ENCODE assay signal across 1 cellular context in the genomic region with DNA sequence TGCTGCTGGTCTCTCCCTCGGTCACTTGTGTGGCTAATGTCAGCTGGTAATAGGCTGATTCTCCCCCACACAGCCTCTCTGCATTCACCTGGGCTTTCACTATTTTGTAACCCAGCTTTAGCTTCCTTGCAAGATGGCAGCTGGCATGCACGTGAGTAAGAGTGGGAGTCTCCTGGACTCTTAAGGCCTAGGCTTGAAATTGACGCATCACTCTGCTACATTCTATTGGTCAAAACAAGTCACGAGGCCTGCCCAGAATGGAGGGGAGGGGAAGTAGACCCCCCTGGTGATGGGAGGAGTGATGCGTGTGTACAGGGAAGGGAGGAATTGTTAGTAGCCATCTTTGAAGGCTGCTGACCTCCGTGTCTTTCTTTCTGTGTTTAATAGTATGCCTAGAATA.
TF ChIP-seq lines count a peak whose summit lies in the region.

No MANE protein-coding gene starts in this region.

TF ChIP-seq in H1, 55 proteins besides CTCF, POLR2A, EP300 and RAD21:
- TF ChIP-seq HDAC6 (IDR thresholded peaks at IDR 0.05; ENCODE audit: low read depth, low read length) (no peak), CHD2 (IDR thresholded peaks at IDR 0.05; ENCODE audit: low read length) (no peak), ZNF274 (IDR thresholded peaks at IDR 0.05; ENCODE audit: borderline replicate concordance, extremely low read depth, low read length) (no peak), TAF7 (optimal IDR thresholded peaks at IDR 0.05; ENCODE audit: borderline replicate concordance, low read depth, low read length) (no peak), RFX5 (IDR thresholded peaks at IDR 0.05; ENCODE audit: borderline replicate concordance, low read depth, low read length) (no peak), POLR2AphosphoS5 (IDR thresholded peaks at IDR 0.05; ENCODE audit: low read depth, low read length) (no peak), JUN (IDR thresholded peaks at IDR 0.05; ENCODE audit: low read depth, low read length) (no peak), SAP30 (IDR thresholded peaks at IDR 0.05; ENCODE audit: insufficient read depth, insufficient replicate concordance, low read length) (no peak), BRCA1 (IDR thresholded peaks at IDR 0.05; ENCODE audit: low read depth, low read length) (no peak), NANOG (IDR thresholded peaks at IDR 0.05; ENCODE audit: insufficient read depth, low read depth, low read length, poor library complexity, severe bottlenecking) (no peak), ASH2L (IDR thresholded peaks at IDR 0.05; ENCODE audit: low read length) (no peak), ATF3 (IDR thresholded peaks at IDR 0.05; ENCODE audit: insufficient read depth, low read depth, low read length) (no peak), SIRT6 (IDR thresholded peaks at IDR 0.05; ENCODE audit: low read length) (no peak), SP4 (IDR thresholded peaks at IDR 0.05; ENCODE audit: low read length) (no peak), EZH2 (IDR thresholded peaks at IDR 0.05; ENCODE audit: low read depth, low read length, severe bottlenecking) (no peak), MAFK (IDR thresholded peaks at IDR 0.05; ENCODE audit: low read depth, low read length) (no peak), CEBPB (IDR thresholded peaks at IDR 0.05; ENCODE audit: low read depth, low read length) (no peak), YY1 (IDR thresholded peaks at IDR 0.05; ENCODE audit: low read depth, low read length) (peak; percentile 68; the same call in 1 of the 2 replicates), CHD1 (IDR thresholded peaks at IDR 0.05; ENCODE audit: low read depth, low read length) (no peak), TAF1 (IDR thresholded peaks at IDR 0.05; ENCODE audit: low read depth, low read length) (no peak), PHF8 (conservative IDR thresholded peaks at IDR 0.05; ENCODE audit: low read depth, low read length) (no peak), POU5F1 (IDR thresholded peaks at IDR 0.05; ENCODE audit: low read depth, low read length) (no peak), SIN3A (conservative IDR thresholded peaks at IDR 0.05 in 1 of 2, IDR thresholded peaks at IDR 0.05 in 1 of 2; ENCODE audit: low read depth in 1 of 2, low read length in 2 of 2) (no peak), NRF1 (IDR thresholded peaks at IDR 0.05; ENCODE audit: low read depth, low read length) (no peak), E2F6 (IDR thresholded peaks at IDR 0.05) (peak; percentile 60), TBP (IDR thresholded peaks at IDR 0.05; ENCODE audit: low read depth, low read length) (no peak), CBX8 (IDR thresholded peaks at IDR 0.05; ENCODE audit: borderline replicate concordance, low read depth, low read length) (no peak)
- TF ChIP-seq, protein P1, sequence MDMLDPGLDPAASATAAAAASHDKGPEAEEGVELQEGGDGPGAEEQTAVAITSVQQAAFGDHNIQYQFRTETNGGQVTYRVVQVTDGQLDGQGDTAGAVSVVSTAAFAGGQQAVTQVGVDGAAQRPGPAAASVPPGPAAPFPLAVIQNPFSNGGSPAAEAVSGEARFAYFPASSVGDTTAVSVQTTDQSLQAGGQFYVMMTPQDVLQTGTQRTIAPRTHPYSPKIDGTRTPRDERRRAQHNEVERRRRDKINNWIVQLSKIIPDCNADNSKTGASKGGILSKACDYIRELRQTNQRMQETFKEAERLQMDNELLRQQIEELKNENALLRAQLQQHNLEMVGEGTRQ (IDR thresholded peaks at IDR 0.05; ENCODE audit: low read length) = peak; percentile 41; the same call in 1 of the 2 replicates
- TF ChIP-seq, protein P2, sequence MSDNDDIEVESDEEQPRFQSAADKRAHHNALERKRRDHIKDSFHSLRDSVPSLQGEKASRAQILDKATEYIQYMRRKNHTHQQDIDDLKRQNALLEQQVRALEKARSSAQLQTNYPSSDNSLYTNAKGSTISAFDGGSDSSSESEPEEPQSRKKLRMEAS (IDR thresholded peaks at IDR 0.05) = 0 out of 2 replicates have a peak, but pooled peaks have one; percentile 35
